In the genomic region with DNA sequence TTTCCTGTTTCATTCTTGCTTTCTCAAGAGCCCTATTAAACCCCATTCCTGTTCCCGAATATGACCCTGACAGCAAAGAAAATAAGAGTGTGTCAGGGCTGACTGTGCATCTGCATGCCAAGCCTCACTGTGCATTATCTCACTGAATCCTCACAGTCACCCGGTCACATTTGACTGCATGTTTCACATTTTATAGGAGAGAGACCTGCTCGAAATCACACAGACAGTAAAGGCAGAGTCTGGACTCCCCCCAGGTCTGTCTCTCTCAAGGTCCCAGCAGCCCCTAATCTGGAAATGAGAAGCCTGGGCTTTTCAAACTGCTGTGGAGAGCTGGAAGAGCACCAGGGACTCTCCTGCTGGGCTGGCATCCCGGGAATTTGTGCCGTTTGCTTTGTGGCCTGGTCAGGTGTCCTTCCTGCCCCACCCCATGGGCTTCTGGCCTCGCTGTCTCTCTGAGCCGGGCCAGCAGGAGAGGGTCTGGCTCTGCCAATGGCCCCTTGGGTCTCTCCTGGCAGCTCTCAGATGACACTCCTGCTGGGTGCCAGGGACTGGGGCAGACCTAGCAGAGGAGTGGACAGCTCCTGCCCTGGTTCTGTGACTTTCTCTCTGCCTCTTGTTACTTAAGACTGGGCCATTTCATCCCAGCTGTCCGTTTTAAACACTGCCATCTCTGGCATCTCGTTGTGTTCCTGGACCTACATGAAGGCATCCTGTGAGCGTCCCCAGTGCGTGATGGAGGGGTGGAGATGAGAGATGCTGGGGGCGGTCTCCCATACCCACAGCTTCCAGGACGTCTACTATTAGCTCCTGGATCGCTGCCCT, we compare ENCODE assay signal across 12 cellular contexts.
DNase-seq lines count a peak whose midpoint lies in the region; TF ChIP-seq lines count a peak whose summit lies in the region.
"Had no signal": no experiment of that assay in that cellular context is flagged by ENCODE, and none has a peak within 500 bp of the region (broad histone marks: within the 10 kb centered on the region; RNA-seq: fewer than 3 reads in every experiment).

No MANE protein-coding gene starts in this region.

- 31 to 38% methylated on average over 8 of the region's 14 CpGs for WGBS in mesodermal cell (ENCODE audit: insufficient coverage in 2 of 2), 2 experiments
- WGBS in hepatocyte (ENCODE audit: low lambda C conversion rate, missing lambda C conversion rate) = 62% methylated on average over 14 of the region's 14 CpGs

- TF ChIP-seq CTCF in hepatocyte (IDR thresholded peaks at IDR 0.05; ENCODE audit: poor library complexity) = no peak

- H3K4me3 ChIP-seq in mesodermal cell (ENCODE audit: extremely low read depth, insufficient read depth, low read length, poor library complexity, severe bottlenecking) (no peak overlapping the region), hepatocyte (no peak overlapping the region)

- POLR2A ChIA-PET in activated CD4-positive, alpha-beta memory T cell treated with anti-CD3 and anti-CD28 coated beads for 36 hours (lab: Charles Lee) = no interaction called here

- H3K27me3 Mint-ChIP-seq in activated CD4-positive, alpha-beta memory T cell treated with anti-CD3 and anti-CD28 coated beads for 36 hours = no peaks in the 10 kb centered on the region
- H3K27me3 Mint-ChIP-seq: activated B cell treated with CpG ODN at 0.5 μM for 24 hours; activated naive CD4-positive, alpha-beta T cell treated with anti-CD3 and anti-CD28 coated beads, Interleukin-2, amount 50 U/mL, for 24 hours had no signal

- H3K27ac Mint-ChIP-seq in activated CD4-positive, alpha-beta memory T cell treated with anti-CD3 and anti-CD28 coated beads for 36 hours = no peak overlapping the region
- H3K27ac Mint-ChIP-seq: activated B cell treated with CpG ODN at 0.5 μM for 24 hours had no signal

- no peaks in the 10 kb centered on the region for H3K9me2 ChIP-seq in hepatocyte (replicated peaks; ENCODE audit: insufficient read depth)

- DNase-seq in ACHN (peak; percentile 61), LHCN-M2 (ENCODE audit: low read depth) (peak; percentile 66), cerebellar cortex (ENCODE audit: low spot score) (peak; percentile 63), GDM1 (lab: John Stamatoyannopoulos, UW) (no peak), hepatocyte (ENCODE audit: low spot score) (no peak), AG08396 (ENCODE audit: low spot score) (no peak)
- DNase-seq in activated CD4-positive, alpha-beta memory T cell treated with anti-CD3 and anti-CD28 coated beads for 36 hours = no peak
- DNase-seq: activated B cell treated with CpG ODN at 0.5 μM for 24 hours, NCI-H82 had no signal

- peaks cover 3% of the 10 kb centered on the region for H3K4me1 Mint-ChIP-seq in activated CD4-positive, alpha-beta memory T cell treated with anti-CD3 and anti-CD28 coated beads for 36 hours (ENCODE audit: low read depth)

- H3K27me3 ChIP-seq in hepatocyte = no peaks in the 10 kb centered on the region

- no peaks in the 10 kb centered on the region for H3K9me3 Mint-ChIP-seq in activated CD4-positive, alpha-beta memory T cell treated with anti-CD3 and anti-CD28 coated beads for 36 hours
- H3K9me3 Mint-ChIP-seq: activated B cell treated with CpG ODN at 0.5 μM for 24 hours; activated naive CD4-positive, alpha-beta T cell treated with anti-CD3 and anti-CD28 coated beads, Interleukin-2, amount 50 U/mL, for 24 hours had no signal

- no peak overlapping the region for H3K4me2 ChIP-seq in hepatocyte

- no peak overlapping the region for H2AFZ ChIP-seq in hepatocyte

- H3K9me3 ChIP-seq in mesodermal cell (ENCODE audit: control insufficient read depth, low read length) = no peaks in the 10 kb centered on the region
- H3K9me3 ChIP-seq in hepatocyte (ENCODE audit: low read depth) = no peaks in the 10 kb centered on the region

- intact Hi-C loops in activated CD4-positive, alpha-beta memory T cell treated with anti-CD3 and anti-CD28 coated beads for 36 hours (cut with micrococcal nuclease) = loop anchor here (10.0 kb wide), 1 partner anchor 1050 kb away; no protein-coding TSS in a partner anchor

- peaks cover 2% of the 10 kb centered on the region for H3K36me3 Mint-ChIP-seq in activated CD4-positive, alpha-beta memory T cell treated with anti-CD3 and anti-CD28 coated beads for 36 hours
- H3K36me3 Mint-ChIP-seq: activated naive CD4-positive, alpha-beta T cell treated with anti-CD3 and anti-CD28 coated beads, Interleukin-2, amount 50 U/mL, for 24 hours had no signal

- no peak overlapping the region for H3K4me3 Mint-ChIP-seq in activated CD4-positive, alpha-beta memory T cell treated with anti-CD3 and anti-CD28 coated beads for 36 hours
- H3K4me3 Mint-ChIP-seq: activated B cell treated with CpG ODN at 0.5 μM for 24 hours; activated naive CD4-positive, alpha-beta T cell treated with anti-CD3 and anti-CD28 coated beads, Interleukin-2, amount 50 U/mL, for 24 hours had no signal

- no peaks in the 10 kb centered on the region for H3K79me2 ChIP-seq in hepatocyte

- peak overlapping the region; percentile 38 for H3K27ac ChIP-seq in mesodermal cell (ENCODE audit: low read depth, low read length, severe bottlenecking)
- no peak overlapping the region for H3K27ac ChIP-seq in hepatocyte
- H3K27ac ChIP-seq: C4-2B had no signal

- CTCF ChIA-PET in activated CD4-positive, alpha-beta memory T cell treated with anti-CD3 and anti-CD28 coated beads for 36 hours (lab: Charles Lee) = interaction anchor here (1.0 kb wide), 1 partner anchor 1115 kb away, joined by 4 read pairs; no protein-coding TSS in a partner anchor

- in situ Hi-C loops in ACHN (cut with HindIII; ENCODE audit: low pct_ligation_motif_present, low pct_unique_long_range_greater_than_20kb, low sequenced_read_pairs) = no loop called here

- no peaks in the 10 kb centered on the region for H3K36me3 ChIP-seq in mesodermal cell (ENCODE audit: control insufficient read depth, insufficient read depth, low read length)
- H3K36me3 ChIP-seq in hepatocyte (replicated peaks; ENCODE audit: insufficient read depth, low read depth) = no peaks in the 10 kb centered on the region

- H3K4me1 ChIP-seq in mesodermal cell (ENCODE audit: control insufficient read depth, insufficient read depth, low read length, poor library complexity, severe bottlenecking) (peaks cover 17% of the 10 kb centered on the region), hepatocyte (ENCODE audit: insufficient read depth) (peaks cover 6% of the 10 kb centered on the region)

- H4K20me1 ChIP-seq in hepatocyte (ENCODE audit: insufficient read depth, poor library complexity, severe bottlenecking) = no peaks in the 10 kb centered on the region

Comparison
In these comparisons a context has a peak if more than half of its experiments do, and no peak if none do; other contexts are left out.
1. DNase-seq: peak in ACHN (single experiment), LHCN-M2 (single experiment) and cerebellar cortex (single experiment); none in activated CD4-positive, alpha-beta memory T cell treated with anti-CD3 and anti-CD28 coated beads for 36 hours (single experiment), GDM1 (single experiment), hepatocyte (single experiment) and AG08396 (single experiment).